8 cellular contexts compared by ENCODE assay signal in the genomic region with DNA sequence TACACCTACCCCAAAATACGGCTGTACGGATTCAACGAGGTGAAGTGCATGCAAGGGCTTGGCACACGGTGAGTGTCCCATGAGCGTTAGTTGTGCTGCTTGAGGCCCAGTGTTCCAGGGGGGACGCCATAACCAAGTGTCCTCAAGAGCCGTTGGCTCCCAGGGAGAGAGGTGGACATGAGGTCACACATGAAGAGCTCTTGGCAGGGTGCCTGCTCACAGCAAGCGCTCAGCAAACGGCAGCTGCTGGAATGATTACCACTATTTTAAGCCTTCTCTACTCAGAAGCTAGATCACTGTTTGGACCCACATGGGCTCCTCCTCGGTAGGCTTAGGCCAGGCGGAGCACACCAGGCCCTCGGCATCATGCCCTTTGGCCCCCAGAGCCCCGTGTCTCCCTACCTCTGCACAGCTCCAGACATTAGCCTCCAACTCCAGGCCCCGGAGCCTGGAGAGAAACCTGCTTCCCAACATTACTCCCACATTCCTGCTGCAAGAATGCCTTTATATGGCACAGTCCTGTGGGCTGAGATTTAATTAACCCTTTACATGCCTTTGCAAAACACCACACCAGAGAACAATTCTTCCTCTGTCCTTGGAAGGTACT.
DNase-seq lines count a peak whose midpoint lies in the region; ATAC-seq, FAIRE-seq and TF ChIP-seq lines count a peak whose summit lies in the region.

No MANE protein-coding gene starts in this region.

- H3K36me3 ChIP-seq in bronchial epithelial cell (ENCODE audit: control insufficient read depth, insufficient read depth, low read length) (no peaks in the 10 kb centered on the region), right lobe of liver (no peaks in the 10 kb centered on the region)
- no peaks in the 10 kb centered on the region for H3K36me3 ChIP-seq in effector memory CD4-positive, alpha-beta T cell (ENCODE audit: control insufficient read depth, insufficient read depth, low read length)

- H3K4me3 ChIP-seq in bronchial epithelial cell (ENCODE audit: low read depth, low read length) (no peak overlapping the region), right lobe of liver (no peak overlapping the region)
- H3K4me3 ChIP-seq in effector memory CD4-positive, alpha-beta T cell (ENCODE audit: insufficient read depth, low read depth, low read length, poor library complexity, severe bottlenecking): no peak overlapping the region

- no peak overlapping the region for H3K27ac ChIP-seq in right lobe of liver
- no peak overlapping the region for H3K27ac ChIP-seq in effector memory CD4-positive, alpha-beta T cell (ENCODE audit: insufficient read depth, low read length, poor library complexity, severe bottlenecking)

- 86% methylated on average over 4 of the region's 14 CpGs for WGBS in right lobe of liver (ENCODE audit: insufficient coverage, low coverage, low lambda C conversion rate, missing lambda C conversion rate)

- TF ChIP-seq CTCF in bronchial epithelial cell (IDR thresholded peaks at IDR 0.05; ENCODE audit: insufficient read depth, low read length, severe bottlenecking): no peak
- TF ChIP-seq CTCF in right lobe of liver (IDR thresholded peaks at IDR 0.05): no peak

- H3K27me3 ChIP-seq in bronchial epithelial cell (ENCODE audit: control insufficient read depth, insufficient read depth, low read length) (no peaks in the 10 kb centered on the region), right lobe of liver (no peaks in the 10 kb centered on the region)
- H3K27me3 ChIP-seq in effector memory CD4-positive, alpha-beta T cell (replicated peaks; ENCODE audit: control insufficient read depth, insufficient read depth, low read length, poor library complexity, severe bottlenecking): no peaks in the 10 kb centered on the region

- no peak for TF ChIP-seq POLR2A in right lobe of liver (IDR thresholded peaks at IDR 0.05)

- intact Hi-C loops in right lobe of liver (cut with DNase I): no loop called here

- peak; percentile 78 to 89 (median 85) for ATAC-seq in right lobe of liver
- ATAC-seq in GM19463 (IDR thresholded peaks at IDR 0.05; ENCODE audit: unreplicated experiment): no peak
- ATAC-seq in GM21360 (IDR thresholded peaks at IDR 0.05; ENCODE audit: unreplicated experiment): no peak

- FAIRE-seq in bronchial epithelial cell (lab: Jason Lieb, UNC): no peak

- H3K9me3 ChIP-seq in right lobe of liver: no peaks in the 10 kb centered on the region
- H3K9me3 ChIP-seq in effector memory CD4-positive, alpha-beta T cell (ENCODE audit: control insufficient read depth, low read length): no peaks in the 10 kb centered on the region

- peaks cover 0 to 6% (median 2%) of the 10 kb centered on the region in 4 donors for H3K4me1 ChIP-seq in right lobe of liver
- peaks cover 18% of the 10 kb centered on the region for H3K4me1 ChIP-seq in effector memory CD4-positive, alpha-beta T cell (ENCODE audit: control insufficient read depth, insufficient read depth, low read length, poor library complexity, severe bottlenecking)

- peak; percentile 53 for DNase-seq in Ammon's horn (ENCODE audit: low spot score)
- DNase-seq in NCI-H146 treated with DMSO at 0.1 percent for 48 hours (lab: John Stamatoyannopoulos, UW; ENCODE audit: unreplicated experiment): peak; percentile 83
- peak; percentile 47 for DNase-seq in bronchial epithelial cell (ENCODE audit: low read depth)
- DNase-seq in right lobe of liver: peak; percentile 74 to 83 (median 82)
- DNase-seq in NCI-H1105 treated with DMSO at 0.1 percent for 48 hours (lab: John Stamatoyannopoulos, UW): no peak
- no peak for DNase-seq in effector memory CD4-positive, alpha-beta T cell

Comparison
In these comparisons a context has a peak if more than half of its experiments do, and no peak if none do; other contexts are left out.
1. DNase-seq: peak in Ammon's horn (single experiment), NCI-H146 treated with DMSO at 0.1 percent for 48 hours (single experiment), bronchial epithelial cell (single experiment) and right lobe of liver (3 of 3); none in NCI-H1105 treated with DMSO at 0.1 percent for 48 hours (single experiment) and effector memory CD4-positive, alpha-beta T cell (0 of 3).
2. ATAC-seq: peak in right lobe of liver (4 of 4); none in GM19463 (single experiment) and GM21360 (single experiment).